In genomic region chr3:197742795-197743194, GRCh38 we compare ENCODE assay signal across 27 cellular contexts. TPM values are rescaled to one million over a fixed set of nuclear protein-coding genes. Genes with fewer than 3 reads are reported as not detected.
DNase-seq lines count a peak whose midpoint lies in the region; ATAC-seq, FAIRE-seq and TF ChIP-seq lines count a peak whose summit lies in the region.
"Had no signal": no experiment of that assay in that cellular context is flagged by ENCODE, and none has a peak within 500 bp of the region (broad histone marks: within the 10 kb centered on the region; RNA-seq: fewer than 3 reads in every experiment).

No MANE protein-coding gene starts in this region.

- H3K4me1 ChIP-seq in A549 (peaks cover 3% of the 10 kb centered on the region; the same call in 1 of the 3 replicates), RWPE2 (ENCODE audit: insufficient read depth, poor library complexity, severe bottlenecking) (no peaks in the 10 kb centered on the region), mesendoderm (ENCODE audit: control insufficient read depth, low read depth, low read length) (no peaks in the 10 kb centered on the region)
- H3K4me1 ChIP-seq in CD8-positive, alpha-beta T cell (ENCODE audit: insufficient read depth, low read length) = no peaks in the 10 kb centered on the region

- no peaks in the 10 kb centered on the region for H3K79me2 ChIP-seq in mesendoderm (ENCODE audit: control insufficient read depth, insufficient read depth, low read length)

- no peak overlapping the region for H4K8ac ChIP-seq in mesendoderm (ENCODE audit: low read depth, low read length)

- CTCF ChIA-PET in A549 (lab: Yijun Ruan, JAX) = interaction anchor here (1.7 kb wide), 1 partner anchor 8 kb away, joined by 3 read pairs; no protein-coding TSS in a partner anchor
- CTCF ChIA-PET in CD8-positive, alpha-beta T cell (lab: Charles Lee) = no interaction called here

- no peaks in the 10 kb centered on the region for H3K27me3 Mint-ChIP-seq in CD8-positive, alpha-beta T cell (ENCODE audit: low read depth)
- H3K27me3 Mint-ChIP-seq: B cell; CD4-positive, alpha-beta T cell had no signal

- no peak overlapping the region for H2BK15ac ChIP-seq in mesendoderm (replicated peaks; ENCODE audit: low read depth)

- H3K27me3 ChIP-seq in RWPE2 (ENCODE audit: insufficient read depth, poor library complexity, severe bottlenecking) (no peaks in the 10 kb centered on the region), mesendoderm (ENCODE audit: insufficient read depth, low read length, poor library complexity) (no peaks in the 10 kb centered on the region)
- no peaks in the 10 kb centered on the region for H3K27me3 ChIP-seq in CD8-positive, alpha-beta T cell (ENCODE audit: insufficient read depth, low read length)
- H3K27me3 ChIP-seq: BLaER1 treated with 17β-estradiol and CSF1 and Interleukin-3, amounts not matched to agents 10 nM and 100 nM had no signal

- no peak for DNase-seq in A549 (ENCODE audit: low read depth in 1 of 2, low spot score in 1 of 2)
- DNase-seq in ELR (ENCODE audit: low read depth) = peak; percentile 30
- DNase-seq in RWPE2 (ENCODE audit: low spot score) = no peak
- peak; percentile 25 for DNase-seq in mesendoderm
- DNase-seq in NCI-H2227 (lab: John Stamatoyannopoulos, UW; ENCODE audit: unreplicated experiment) = no peak
- no peak for DNase-seq in CD8-positive, alpha-beta T cell
- DNase-seq in NCI-H526 (lab: John Stamatoyannopoulos, UW) = no peak
- DNase-seq: 8988T; AML-193; CD4-positive, alpha-beta T cell; CD8-positive, alpha-beta memory T cell; COR-L47; DMS 273 treated with DMSO at 0.1 percent for 48 hours; DMS153; DMS53; DMS79; DND-41; EL; GF-D8 had no signal

- no peak for TF ChIP-seq POLR2A in A549 (IDR thresholded peaks at IDR 0.05; ENCODE audit: low read length)

- no peaks in the 10 kb centered on the region for H3K36me3 ChIP-seq in RWPE2 (ENCODE audit: low read depth)
- no peaks in the 10 kb centered on the region for H3K36me3 ChIP-seq in mesendoderm (ENCODE audit: control insufficient read depth, insufficient read depth, low read length)
- H3K36me3 ChIP-seq in CD8-positive, alpha-beta T cell (ENCODE audit: insufficient read depth, low read length) = no peaks in the 10 kb centered on the region
- H3K36me3 ChIP-seq: BLaER1 treated with 17β-estradiol and CSF1 and Interleukin-3, amounts not matched to agents 10 nM and 100 nM had no signal

- ATAC-seq in A549 (0 out of 6 replicates have a peak, but pooled peaks have one; percentile 36 to 43), RWPE2 (ENCODE audit: low read depth) (0 out of 3 replicates have a peak, but pooled peaks have one; percentile 23), HG03159 (IDR thresholded peaks at IDR 0.05; ENCODE audit: unreplicated experiment) (no peak)
- ATAC-seq in CD8-positive, alpha-beta T cell = no peak

- H2BK5ac ChIP-seq in mesendoderm (ENCODE audit: low read length) = no peak overlapping the region

- H3K4me2 ChIP-seq in A549 (no peak overlapping the region), mesendoderm (ENCODE audit: low read length) (no peak overlapping the region)
- H3K4me2 ChIP-seq: BLaER1 treated with 17β-estradiol and CSF1 and Interleukin-3, amounts not matched to agents 10 nM and 100 nM had no signal

- TF ChIP-seq CTCF in A549 (IDR thresholded peaks at IDR 0.05) = no peak
- TF ChIP-seq CTCF in RWPE2 (IDR thresholded peaks at IDR 0.05; ENCODE audit: poor library complexity, severe bottlenecking) = no peak
- TF ChIP-seq CTCF in CD8-positive, alpha-beta T cell (IDR thresholded peaks at IDR 0.05) = no peak

- no peak overlapping the region for H3K4me3 Mint-ChIP-seq in CD8-positive, alpha-beta T cell
- H3K4me3 Mint-ChIP-seq: B cell; CD4-positive, alpha-beta T cell; CD8-positive, alpha-beta memory T cell had no signal

- H3K79me1 ChIP-seq in mesendoderm (ENCODE audit: low read length) = no peaks in the 10 kb centered on the region

- H3K9me3 ChIP-seq in A549 (no peaks in the 10 kb centered on the region), RWPE2 (ENCODE audit: severe bottlenecking) (no peaks in the 10 kb centered on the region)
- no peaks in the 10 kb centered on the region for H3K9me3 ChIP-seq in CD8-positive, alpha-beta T cell (ENCODE audit: low read length)

- H3K36me3 Mint-ChIP-seq in CD8-positive, alpha-beta T cell = no peaks in the 10 kb centered on the region
- H3K36me3 Mint-ChIP-seq: CD8-positive, alpha-beta memory T cell had no signal

- no peak overlapping the region for H3K9ac ChIP-seq in mesendoderm (ENCODE audit: low read length)
- H3K9ac ChIP-seq: BLaER1 treated with 17β-estradiol and CSF1 and Interleukin-3, amounts not matched to agents 10 nM and 100 nM had no signal

- H2AK5ac ChIP-seq in mesendoderm (ENCODE audit: low read length) = no peak overlapping the region

- H3K9me3 Mint-ChIP-seq in CD8-positive, alpha-beta T cell = no peaks in the 10 kb centered on the region
- H3K9me3 Mint-ChIP-seq: CD4-positive, alpha-beta T cell; CD8-positive, alpha-beta memory T cell had no signal

- no peak overlapping the region for H3K4me3 ChIP-seq in A549
- no peak overlapping the region for H3K4me3 ChIP-seq in RWPE2 (ENCODE audit: severe bottlenecking)
- no peak overlapping the region for H3K4me3 ChIP-seq in mesendoderm (ENCODE audit: low read length)
- H3K4me3 ChIP-seq in CD8-positive, alpha-beta T cell (ENCODE audit: low read depth, low read length) = no peak overlapping the region
- H3K4me3 ChIP-seq: BLaER1 treated with 17β-estradiol and CSF1 and Interleukin-3, amounts not matched to agents 10 nM and 100 nM had no signal

- no peak overlapping the region for H3K27ac Mint-ChIP-seq in CD8-positive, alpha-beta T cell
- H3K27ac Mint-ChIP-seq: B cell; CD4-positive, alpha-beta T cell; CD8-positive, alpha-beta memory T cell had no signal

- no peak overlapping the region for H3K56ac ChIP-seq in mesendoderm (ENCODE audit: low read length)

- H3K4me1 Mint-ChIP-seq in CD8-positive, alpha-beta T cell (ENCODE audit: low read depth) = peaks cover 2% of the 10 kb centered on the region

- no peak overlapping the region for H3K27ac ChIP-seq in A549
- H3K27ac ChIP-seq in RWPE2 (ENCODE audit: poor library complexity, severe bottlenecking) = no peak overlapping the region
- H3K27ac ChIP-seq in mesendoderm (ENCODE audit: low read depth, low read length) = no peak overlapping the region
- no peak overlapping the region for H3K27ac ChIP-seq in CD8-positive, alpha-beta T cell (ENCODE audit: low read depth, low read length)
- H3K27ac ChIP-seq: BLaER1 treated with 17β-estradiol and CSF1 and Interleukin-3, amounts not matched to agents 10 nM and 100 nM; C4-2B had no signal

- no peak overlapping the region for H3K23ac ChIP-seq in mesendoderm (ENCODE audit: low read length)

- FAIRE-seq in A549 (lab: Jason Lieb, UNC) = no peak
- FAIRE-seq: A204.1, G401.6, GM12891, GM19239 had no signal

- H3K18ac ChIP-seq in mesendoderm (ENCODE audit: low read length) = no peak overlapping the region

- TF ChIP-seq RAD21 in A549 (conservative IDR thresholded peaks at IDR 0.05 in 1 of 2, IDR thresholded peaks at IDR 0.05 in 1 of 2) = no peak

- H4K5ac ChIP-seq in mesendoderm (ENCODE audit: low read length) = no peak overlapping the region

- H2BK120ac ChIP-seq in mesendoderm (ENCODE audit: low read depth, low read length) = no peak overlapping the region

- TF ChIP-seq EP300 in A549 (IDR thresholded peaks at IDR 0.05) = no peak

- intact Hi-C loops in CD8-positive, alpha-beta T cell (cut with DNase I, micrococcal nuclease) = no loop called here

- POLR2A ChIA-PET in A549 (lab: Yijun Ruan, JAX) = no interaction called here
- POLR2A ChIA-PET in CD8-positive, alpha-beta T cell (lab: Charles Lee) = no interaction called here

- WGBS in A549 (ENCODE audit: missing lambda C conversion rate) = 76% methylated on average over 3 of the region's 3 CpGs
- WGBS in mesendoderm (ENCODE audit: extremely low coverage, insufficient coverage, low lambda C conversion rate) = no CpG with 5 or more reads among the region's 3 CpGs

- H3K4ac ChIP-seq in mesendoderm (ENCODE audit: low read depth, low read length) = no peak overlapping the region

TF ChIP-seq in A549, 52 proteins besides CTCF, POLR2A, EP300 and RAD21:
- TF ChIP-seq FOXS1 (CRISPR knock-in tag; IDR thresholded peaks at IDR 0.05) = no peak

RNA-seq across cellular contexts. Expression of gene RUBCN, which starts 6.1 kb away (rescaled TPM):
- polyA plus RNA-seq in A549 (2011; rRNA removed) = 8.0 and 8.2 TPM in 2 replicates
- 5.3 and 8.0 TPM in 2 replicates for polyA plus RNA-seq in A549 (2012; cell fraction: cytosol; rRNA removed)
- 11.5 and 15.4 TPM in 2 replicates for polyA plus RNA-seq in A549 (2012; cell fraction: nucleus; rRNA removed)
- 5.7 to 6.5 TPM (median 6.1 TPM) in 3 replicates for polyA plus RNA-seq in A549 (2017; fragmentation: RNase III; extraction: RNeasy Plus Mini Kit Qiagen cat#74134 plus additional on column Dnase treatment)
- polyA minus RNA-seq in A549 (2011; rRNA and poly(A)+ RNA removed) = 13.2 and 16.6 TPM in 2 replicates
- 10.8 TPM for polyA plus RNA-seq in mesendoderm (2013, experiment 1 of 2)
- polyA plus RNA-seq in mesendoderm (2013, experiment 2 of 2) = 11.2 TPM
- 10 to 100 TPM; 32.6 to 33.6 TPM for total RNA-seq in CD8-positive, alpha-beta T cell

RNA-seq across cellular contexts. Expression of gene FYTTD1, which starts 6.9 kb away (rescaled TPM):
- polyA plus RNA-seq in A549 (2011; rRNA removed) (24.8 and 37.3 TPM in 2 replicates), A549 (2017; fragmentation: RNase III; extraction: RNeasy Plus Mini Kit Qiagen cat#74134 plus additional on column Dnase treatment) (19.8 to 22.2 TPM (median 20.9 TPM) in 3 replicates)
- 4.9 and 5.8 TPM in 2 replicates for polyA plus RNA-seq in A549 (2012; cell fraction: cytosol; rRNA removed)
- 2.2 TPM in 2 replicates for polyA plus RNA-seq in A549 (2012; cell fraction: nucleus; rRNA removed)
- polyA minus RNA-seq in A549 (2011; rRNA and poly(A)+ RNA removed) = 11.0 and 11.3 TPM in 2 replicates
- 38.0 TPM for polyA plus RNA-seq in mesendoderm (2013, experiment 1 of 2)
- polyA plus RNA-seq in mesendoderm (2013, experiment 2 of 2) = 38.1 TPM
- 10 to 100 TPM; 80.9 to 88.0 TPM for total RNA-seq in CD8-positive, alpha-beta T cell

RNA-seq across cellular contexts. Expression of gene LRCH3, which starts 48.3 kb away (rescaled TPM):
- polyA plus RNA-seq in A549 (2011; rRNA removed) = 44.6 and 66.0 TPM in 2 replicates
- 11.0 and 13.3 TPM in 2 replicates for polyA plus RNA-seq in A549 (2012; cell fraction: cytosol; rRNA removed)
- polyA plus RNA-seq in A549 (2012; cell fraction: nucleus; rRNA removed) = 11.4 and 18.7 TPM in 2 replicates
- 12.1 to 14.2 TPM (median 12.6 TPM) in 3 replicates for polyA plus RNA-seq in A549 (2017; fragmentation: RNase III; extraction: RNeasy Plus Mini Kit Qiagen cat#74134 plus additional on column Dnase treatment)
- polyA minus RNA-seq in A549 (2011; rRNA and poly(A)+ RNA removed) = 62.9 and 69.4 TPM in 2 replicates
- polyA plus RNA-seq in mesendoderm (2013, experiment 1 of 2) = 28.3 TPM
- 26.8 TPM for polyA plus RNA-seq in mesendoderm (2013, experiment 2 of 2)
- total RNA-seq in CD8-positive, alpha-beta T cell = 10 to 100 TPM; 37.1 to 39.7 TPM

Comparison
In these comparisons a context has a peak if more than half of its experiments do, and no peak if none do; other contexts are left out.
1. ATAC-seq: peak in A549 (2 of 2) and RWPE2 (single experiment); none in CD8-positive, alpha-beta T cell (single experiment) and HG03159 (single experiment).
2. DNase-seq: peak in ELR (single experiment) and mesendoderm (single experiment); none in A549 (0 of 2), RWPE2 (single experiment), NCI-H2227 (single experiment), CD8-positive, alpha-beta T cell (0 of 7) and NCI-H526 (0 of 2).